Comparison of ENCODE assay signal across 21 cellular contexts in genomic region chr2:199312931-199313330, GRCh38.
DNase-seq lines count a peak whose midpoint lies in the region; ATAC-seq, FAIRE-seq and TF ChIP-seq lines count a peak whose summit lies in the region.
"Had no signal": no experiment of that assay in that cellular context is flagged by ENCODE, and none has a peak within 500 bp of the region (broad histone marks: within the 10 kb centered on the region; RNA-seq: fewer than 3 reads in every experiment).

No MANE protein-coding gene starts in this region.

- no peak overlapping the region for H2BK20ac ChIP-seq in IMR-90 (ENCODE audit: low read depth, low read length)

- peaks cover 5% of the 10 kb centered on the region for H3K36me3 ChIP-seq in IMR-90 (ENCODE audit: control insufficient read depth, insufficient read depth, low read length)
- H3K36me3 ChIP-seq in OCI-LY7 (ENCODE audit: insufficient read depth, low read length) = peaks cover 77% of the 10 kb centered on the region
- H3K36me3 ChIP-seq in mesendoderm (ENCODE audit: control insufficient read depth, insufficient read depth, low read length) = no peaks in the 10 kb centered on the region
- H3K36me3 ChIP-seq: BLaER1 treated with 17β-estradiol and CSF1 and Interleukin-3, amounts not matched to agents 10 nM and 100 nM had no signal

- no peak for ATAC-seq in A549
- no peak for ATAC-seq in IMR-90 (ENCODE audit: low read depth)
- ATAC-seq in activated CD4-positive, CD25-positive, alpha-beta regulatory T cell treated with anti-CD3 and anti-CD28 coated beads, Interleukin-2, amount 50 U/mL, for 24 hours = no peak
- ATAC-seq: CD8-positive, alpha-beta T cell had no signal

- H3K23ac ChIP-seq in IMR-90 (ENCODE audit: low read depth, low read length) (no peak overlapping the region), mesendoderm (ENCODE audit: low read length) (no peak overlapping the region)

- H3K9ac ChIP-seq in IMR-90 (ENCODE audit: low read depth, low read length) = no peak overlapping the region
- no peak overlapping the region for H3K9ac ChIP-seq in mesendoderm (ENCODE audit: low read length)
- H3K9ac ChIP-seq: BLaER1 treated with 17β-estradiol and CSF1 and Interleukin-3, amounts not matched to agents 10 nM and 100 nM had no signal

- H2AFZ ChIP-seq in IMR-90 (replicated peaks; ENCODE audit: low read length, poor library complexity) (no peak overlapping the region), OCI-LY7 (ENCODE audit: low read length) (no peak overlapping the region)

- H2BK120ac ChIP-seq in IMR-90 (ENCODE audit: low read depth, low read length) (no peak overlapping the region), mesendoderm (ENCODE audit: low read depth, low read length) (no peak overlapping the region)

- H3K4ac ChIP-seq in IMR-90 (ENCODE audit: low read depth, low read length) (no peak overlapping the region), mesendoderm (ENCODE audit: low read depth, low read length) (no peak overlapping the region)

- H3K9me3 ChIP-seq in A549 = no peaks in the 10 kb centered on the region
- H3K9me3 ChIP-seq in IMR-90 (ENCODE audit: control insufficient read depth, insufficient read depth, low read length) = no peaks in the 10 kb centered on the region
- H3K9me3 ChIP-seq in OCI-LY7 (ENCODE audit: low read length) = peaks cover 4% of the 10 kb centered on the region; the same call in 1 of the 2 replicates
- H3K9me3 ChIP-seq: BLaER1 treated with 17β-estradiol and CSF1 and Interleukin-3, amounts not matched to agents 10 nM and 100 nM; Caco-2 had no signal

- H2BK5ac ChIP-seq in IMR-90 (ENCODE audit: low read depth, low read length, poor library complexity, severe bottlenecking) (no peak overlapping the region), mesendoderm (ENCODE audit: low read length) (no peak overlapping the region)

- 76% methylated on average over 3 of the region's 3 CpGs for WGBS in A549 (ENCODE audit: missing lambda C conversion rate)
- no CpG with 5 or more reads among the region's 3 CpGs for WGBS in IMR-90 (ENCODE audit: extremely low coverage in 2 of 2, insufficient read length in 1 of 2), 2 experiments
- no CpG with 5 or more reads among the region's 3 CpGs for WGBS in mesendoderm (ENCODE audit: extremely low coverage, insufficient coverage, low lambda C conversion rate)

- FAIRE-seq in A549 (lab: Jason Lieb, UNC) (no peak), islet of Langerhans (lab: Jason Lieb, UNC) (peak; percentile 65)
- FAIRE-seq: A204.1, G401.6, GM12891, GM19239 had no signal

- H3K4me2 ChIP-seq in A549 (no peak overlapping the region), IMR-90 (ENCODE audit: low read depth, low read length) (no peak overlapping the region), OCI-LY7 (ENCODE audit: low read length) (no peak overlapping the region), mesendoderm (ENCODE audit: low read length) (no peak overlapping the region)
- H3K4me2 ChIP-seq: BLaER1 treated with 17β-estradiol and CSF1 and Interleukin-3, amounts not matched to agents 10 nM and 100 nM had no signal

- H3K27ac ChIP-seq in A549 (no peak overlapping the region), IMR-90 (ENCODE audit: insufficient read depth, low read length) (no peak overlapping the region), OCI-LY7 (ENCODE audit: low read depth, low read length, poor library complexity, severe bottlenecking) (peak overlapping the region; percentile 99), mesendoderm (ENCODE audit: low read depth, low read length) (no peak overlapping the region)
- H3K27ac ChIP-seq: BLaER1 treated with 17β-estradiol and CSF1 and Interleukin-3, amounts not matched to agents 10 nM and 100 nM; C4-2B had no signal

- H2AK5ac ChIP-seq in IMR-90 (ENCODE audit: low read depth, low read length) (no peak overlapping the region), mesendoderm (ENCODE audit: low read length) (no peak overlapping the region)

- in situ Hi-C loops in IMR-90 (cut with MboI; ENCODE audit: low sequenced_read_pairs) (no loop called here), KBM-7 (cut with MboI; ENCODE audit: low pct_unique_long_range_greater_than_20kb, low sequenced_read_pairs) (no loop called here)

- H3K79me2 ChIP-seq in OCI-LY7 (ENCODE audit: insufficient read depth, low read depth, low read length) = peaks cover 4% of the 10 kb centered on the region; the same call in 1 of the 2 replicates
- no peaks in the 10 kb centered on the region for H3K79me2 ChIP-seq in mesendoderm (ENCODE audit: control insufficient read depth, insufficient read depth, low read length)

- H3K14ac ChIP-seq in IMR-90 (replicated peaks; ENCODE audit: low read depth, low read length) = no peak overlapping the region

- intact Hi-C loops in IMR-90 (cut with micrococcal nuclease) = no loop called here
- intact Hi-C loops in OCI-LY7 (cut with micrococcal nuclease; ENCODE audit: unreplicated experiment) = loop anchor here (5.0 kb wide), 2 partner anchors 126 to 291 kb away; no protein-coding TSS in a partner anchor

- H3K18ac ChIP-seq in IMR-90 (ENCODE audit: low read depth, low read length) (no peak overlapping the region), mesendoderm (ENCODE audit: low read length) (no peak overlapping the region)

- no peak for TF ChIP-seq EP300 in A549 (IDR thresholded peaks at IDR 0.05)

- no peak overlapping the region for H3K56ac ChIP-seq in IMR-90 (ENCODE audit: extremely low read depth, insufficient read depth, low read length)
- no peak overlapping the region for H3K56ac ChIP-seq in mesendoderm (ENCODE audit: low read length)

- H4K5ac ChIP-seq in IMR-90 (ENCODE audit: low read depth, low read length) = no peak overlapping the region
- no peak overlapping the region for H4K5ac ChIP-seq in mesendoderm (ENCODE audit: low read length)

- dilution Hi-C loops in IMR-90 (cut with HindIII; ENCODE audit: low sequenced_read_pairs, unreplicated experiment) = no loop called here

- BruUV-seq in IMR-90 (replicated peaks; lab: Mats Ljungman, UMichigan) = no TSS peak
- no TSS peak for BruUV-seq in OCI-LY7 (replicated peaks; lab: Mats Ljungman, UMichigan)

- TF ChIP-seq CTCF in A549 (IDR thresholded peaks at IDR 0.05) (no peak), IMR-90 (conservative IDR thresholded peaks at IDR 0.05; ENCODE audit: low read depth, low read length) (no peak), OCI-LY7 (conservative IDR thresholded peaks at IDR 0.05; ENCODE audit: low read length) (no peak)

- H3K9me1 ChIP-seq in IMR-90 (ENCODE audit: insufficient read depth, low read length) = 0 out of 2 replicates have a peak, but pooled peaks cover 4% of the 10 kb centered on the region

- H3K4me3 ChIP-seq in A549 (no peak overlapping the region), IMR-90 (ENCODE audit: insufficient read depth, low read depth, low read length) (no peak overlapping the region), OCI-LY7 (ENCODE audit: low read depth, low read length, poor library complexity, severe bottlenecking) (no peak overlapping the region), mesendoderm (ENCODE audit: low read length) (no peak overlapping the region)
- H3K4me3 ChIP-seq: BLaER1 treated with 17β-estradiol and CSF1 and Interleukin-3, amounts not matched to agents 10 nM and 100 nM had no signal

- H2BK15ac ChIP-seq in IMR-90 (ENCODE audit: low read depth, low read length) = no peak overlapping the region
- H2BK15ac ChIP-seq in mesendoderm (replicated peaks; ENCODE audit: low read depth) = no peak overlapping the region

- TF ChIP-seq POLR2A in A549 (IDR thresholded peaks at IDR 0.05; ENCODE audit: low read length) (no peak), IMR-90 (IDR thresholded peaks at IDR 0.05; ENCODE audit: low read depth, low read length) (no peak)

- H2AK9ac ChIP-seq in IMR-90 (replicated peaks; ENCODE audit: low read depth, low read length, poor library complexity) = no peak overlapping the region

- CTCF ChIA-PET in A549 (lab: Yijun Ruan, JAX) = no interaction called here
- CTCF ChIA-PET in IMR-90 (lab: Yijun Ruan, JAX) = no interaction called here
- CTCF ChIA-PET in OCI-LY7 (lab: Charles Lee; ENCODE audit: unreplicated experiment) = no interaction called here

- no peaks in the 10 kb centered on the region for H3K27me3 ChIP-seq in IMR-90 (ENCODE audit: control insufficient read depth, insufficient read depth, low read length)
- no peaks in the 10 kb centered on the region for H3K27me3 ChIP-seq in mesendoderm (ENCODE audit: insufficient read depth, low read length, poor library complexity)
- H3K27me3 ChIP-seq: BLaER1 treated with 17β-estradiol and CSF1 and Interleukin-3, amounts not matched to agents 10 nM and 100 nM had no signal

- TF ChIP-seq RAD21 in A549 (conservative IDR thresholded peaks at IDR 0.05 in 1 of 2, IDR thresholded peaks at IDR 0.05 in 1 of 2) (no peak), IMR-90 (IDR thresholded peaks at IDR 0.05; ENCODE audit: low read length) (no peak)

- POLR2A ChIA-PET in A549 (lab: Yijun Ruan, JAX) = no interaction called here
- POLR2A ChIA-PET in IMR-90 (lab: Charles Lee; ENCODE audit: unreplicated experiment) = no interaction called here
- POLR2A ChIA-PET in OCI-LY7 (lab: Charles Lee) = interaction anchor here (0.6 kb wide), 1 partner anchor 139 kb away, joined by 3 read pairs; no protein-coding TSS in a partner anchor

- no peak for DNase-seq in A549 (ENCODE audit: low read depth in 1 of 2, low spot score in 1 of 2)
- DNase-seq in IMR-90 = no peak
- no peak for DNase-seq in OCI-LY7 (ENCODE audit: low spot score)
- DNase-seq in mesendoderm = no peak
- DNase-seq in KBM-7 = no peak
- DNase-seq: 8988T; AML-193; Caco-2; Calu3; CD4-positive, alpha-beta T cell; CD8-positive, alpha-beta T cell; DMS79 treated with DMSO at 0.1 percent for 48 hours; GF-D8 had no signal

- no peak overlapping the region for H4K8ac ChIP-seq in IMR-90 (ENCODE audit: low read depth in 2 of 2, low read length in 2 of 2)
- H4K8ac ChIP-seq in mesendoderm (ENCODE audit: low read depth, low read length) = no peak overlapping the region

- H4K91ac ChIP-seq in IMR-90 (ENCODE audit: insufficient read depth, low read depth, low read length) = no peak overlapping the region

- H3K79me1 ChIP-seq in IMR-90 (ENCODE audit: low read depth in 1 of 2, low read length in 2 of 2) = no peaks in the 10 kb centered on the region; a peak in 1 of 4 replicates
- H3K79me1 ChIP-seq in mesendoderm (ENCODE audit: low read length) = no peaks in the 10 kb centered on the region

- H4K20me1 ChIP-seq in IMR-90 (ENCODE audit: insufficient read depth, low read length) = no peaks in the 10 kb centered on the region
- no peaks in the 10 kb centered on the region for H4K20me1 ChIP-seq in OCI-LY7 (ENCODE audit: insufficient read depth, low read length)

- no peaks in the 10 kb centered on the region for H3K4me1 ChIP-seq in A549
- H3K4me1 ChIP-seq in IMR-90 (ENCODE audit: control insufficient read depth, insufficient read depth, low read length) = no peaks in the 10 kb centered on the region
- H3K4me1 ChIP-seq in OCI-LY7 (ENCODE audit: insufficient read depth, low read length, poor library complexity, severe bottlenecking) = peaks cover 55% of the 10 kb centered on the region
- H3K4me1 ChIP-seq in mesendoderm (ENCODE audit: control insufficient read depth, low read depth, low read length) = no peaks in the 10 kb centered on the region
- H3K4me1 ChIP-seq: Caco-2 had no signal

- no peaks in the 10 kb centered on the region for H3K9me2 ChIP-seq in OCI-LY7 (ENCODE audit: insufficient read depth, low read length)

TF ChIP-seq in A549, 52 proteins besides CTCF, POLR2A, EP300 and RAD21 (continues in another document):
- peak; percentile 33 for TF ChIP-seq MAFK (IDR thresholded peaks at IDR 0.05; ENCODE audit: partially characterized antibody)
